Comparison of ENCODE assay signal across 11 cellular contexts in the genomic region with DNA sequence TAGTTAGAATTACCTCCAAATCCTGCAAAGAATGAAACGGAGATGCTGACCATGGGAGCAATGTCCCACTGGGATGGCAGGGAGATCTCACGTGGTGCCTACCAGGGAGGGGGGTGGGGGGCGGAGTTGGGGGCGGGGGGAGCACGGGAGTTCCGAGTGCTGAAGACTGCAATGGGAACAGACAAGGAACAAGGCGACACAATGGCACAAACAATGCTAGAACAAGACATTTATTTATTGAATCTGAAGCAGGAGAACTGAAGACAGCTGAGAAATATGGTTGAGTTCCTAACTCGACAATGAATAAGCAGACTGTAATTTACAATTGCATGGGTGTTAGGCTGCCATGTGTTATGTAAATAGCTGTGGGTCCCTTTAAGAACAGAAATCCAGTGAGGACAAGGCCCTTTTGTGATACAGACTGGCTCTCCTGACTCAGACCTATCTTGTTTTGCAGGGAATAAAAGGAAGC.
DNase-seq lines count a peak whose midpoint lies in the region; ATAC-seq, FAIRE-seq and TF ChIP-seq lines count a peak whose summit lies in the region.
"Had no signal": no experiment of that assay in that cellular context is flagged by ENCODE, and none has a peak within 500 bp of the region (broad histone marks: within the 10 kb centered on the region; RNA-seq: fewer than 3 reads in every experiment).

No MANE protein-coding gene starts in this region.

- TF ChIP-seq CTCF in K562 (IDR thresholded peaks at IDR 0.05 in 2 of 3, conservative IDR thresholded peaks at IDR 0.05 in 1 of 3; ENCODE audit: insufficient read depth in 2 of 3, low read depth in 1 of 3, low read length in 3 of 3) (no peak), GM13977 (IDR thresholded peaks at IDR 0.05; ENCODE audit: extremely low read depth, insufficient read depth, missing control alignments) (no peak)

- peak overlapping the region; percentile 64 for H2AFZ ChIP-seq in K562 (ENCODE audit: low read depth, low read length)

- H3K9ac ChIP-seq in HUES48 (ENCODE audit: low read depth, low read length) (no peak overlapping the region), K562 (ENCODE audit: insufficient read depth in 1 of 2, low read depth in 2 of 2, low read length in 2 of 2) (no peak overlapping the region), iPS-18a (ENCODE audit: low read length) (no peak overlapping the region)

- H3K9me1 ChIP-seq in K562 (ENCODE audit: control insufficient read depth, insufficient read depth, low read length) = no peaks in the 10 kb centered on the region

- peak overlapping the region; percentile 56 for H3K4me3 ChIP-seq in HUES48 (ENCODE audit: low read depth, low read length)
- no peak overlapping the region for H3K4me3 ChIP-seq in K562
- H3K4me3 ChIP-seq in iPS-18a (ENCODE audit: low read length) = peak overlapping the region; percentile 51
- H3K4me3 ChIP-seq: ovary had no signal

- CTCF ChIA-PET in K562 (lab: Yijun Ruan, JAX; ENCODE audit: low intra/inter-chr PET ratio) = interaction anchor here (2.4 kb wide), 1 partner anchor 1300 kb away, joined by 16 read pairs; no protein-coding TSS in a partner anchor

- DNase-seq in K562 (ENCODE audit: extremely low read depth in 1 of 4, low spot score in 3 of 4) = peak in 1 of 4 experiments; percentile 28
- no peak for DNase-seq in sciatic nerve (ENCODE audit: low spot score)
- no peak for DNase-seq in HCEC 1CT
- DNase-seq in GM13977 (ENCODE audit: low spot score) = no peak
- no peak for DNase-seq in activated CD4-positive, alpha-beta T cell treated with anti-CD3 and anti-CD28 coated beads, Interleukin-2, amount 50 U/mL, for 48 hours
- no peak for DNase-seq in HK-2 (ENCODE audit: unreplicated experiment)
- DNase-seq: ovary, PC-3 had no signal

- H3K27ac ChIP-seq in HUES48 (ENCODE audit: low read depth, low read length) (peak overlapping the region; percentile 79), K562 (ENCODE audit: extremely low read depth, low read depth, low read length) (no peak overlapping the region), iPS-18a (ENCODE audit: low read length) (peak overlapping the region; percentile 52)
- H3K27ac ChIP-seq: ovary had no signal

- H3K4me1 ChIP-seq in HUES48 (ENCODE audit: control insufficient read depth, insufficient read depth, low read length) (peaks cover 29% of the 10 kb centered on the region), K562 (replicated peaks in 1 of 2; ENCODE audit: control insufficient read depth in 2 of 2, insufficient read depth in 2 of 2, low read length in 2 of 2) (no peaks in the 10 kb centered on the region; a peak in 1 of 5 replicates), iPS-18a (ENCODE audit: control insufficient read depth, low read depth, low read length) (peaks cover 33% of the 10 kb centered on the region)

- H3K36me3 ChIP-seq in HUES48 (ENCODE audit: control insufficient read depth, insufficient read depth, low read length) (no peaks in the 10 kb centered on the region), K562 (ENCODE audit: control insufficient read depth, insufficient read depth, low read length) (no peaks in the 10 kb centered on the region), iPS-18a (ENCODE audit: control insufficient read depth, low read depth, low read length) (no peaks in the 10 kb centered on the region)
- H3K36me3 ChIP-seq: ovary had no signal

- H4K20me1 ChIP-seq in K562 (replicated peaks; ENCODE audit: control insufficient read depth, insufficient read depth, low read length) = no peaks in the 10 kb centered on the region

- no peak for ATAC-seq in K562
- peak; percentile 68 for ATAC-seq in sciatic nerve
- ATAC-seq: activated CD4-positive, CD25-positive, alpha-beta regulatory T cell treated with anti-CD3 and anti-CD28 coated beads, Interleukin-2, amount 50 U/mL, for 24 hours; PC-3 had no signal

- intact Hi-C loops in K562 (cut with micrococcal nuclease) = loop anchor here (5.0 to 10.0 kb wide), 2 partner anchors 528 to 1265 kb away; no protein-coding TSS in a partner anchor
- intact Hi-C loops in sciatic nerve (cut with DNase I) = loop anchor here (10.0 kb wide), 1 partner anchor 525 kb away; no protein-coding TSS in a partner anchor

- H3K9me3 ChIP-seq in HUES48 (ENCODE audit: control insufficient read depth, insufficient read depth, low read length) (no peaks in the 10 kb centered on the region), K562 (replicated peaks; ENCODE audit: control insufficient read depth, insufficient read depth, low read depth, low read length) (no peaks in the 10 kb centered on the region), iPS-18a (ENCODE audit: control insufficient read depth, low read depth, low read length) (no peaks in the 10 kb centered on the region)
- H3K9me3 ChIP-seq: ovary had no signal

- TF ChIP-seq POLR2A in K562 (conservative IDR thresholded peaks at IDR 0.05) = no peak

- peak; percentile 57 for FAIRE-seq in K562 (lab: Jason Lieb, UNC)

- in situ Hi-C loops in K562 (cut with MboI) (loop anchor here (10.0 kb wide), 1 partner anchor 925 kb away; no protein-coding TSS in a partner anchor), GM13977 (cut with MboI; ENCODE audit: low pct_unique_long_range_greater_than_20kb, low sequenced_read_pairs, unreplicated experiment) (loop anchor here (25.0 kb wide), 1 partner anchor 733 kb away; no protein-coding TSS in a partner anchor)

- POLR2A ChIA-PET in K562 (lab: Yijun Ruan, JAX) = no interaction called here

- H3K27me3 ChIP-seq in HUES48 (ENCODE audit: control insufficient read depth, insufficient read depth, low read length) = no peaks in the 10 kb centered on the region
- no peaks in the 10 kb centered on the region for H3K27me3 ChIP-seq in K562 (ENCODE audit: control insufficient read depth in 2 of 2, insufficient read depth in 2 of 2, low read length in 2 of 2)
- H3K27me3 ChIP-seq in iPS-18a (ENCODE audit: control insufficient read depth, insufficient read depth, low read length) = no peaks in the 10 kb centered on the region
- H3K27me3 ChIP-seq: ovary had no signal

- TF ChIP-seq RAD21 in K562 (CRISPR knock-in tag; conservative IDR thresholded peaks at IDR 0.05 in 1 of 2, IDR thresholded peaks at IDR 0.05 in 1 of 2) = no peak

- H3K4me2 ChIP-seq in K562 (ENCODE audit: insufficient read depth, low read length) = no peak overlapping the region

- WGBS in K562 (ENCODE audit: insufficient coverage, low coverage, missing lambda C conversion rate) = 15% methylated on average over 6 of the region's 8 CpGs

- no peak for TF ChIP-seq EP300 in K562 (IDR thresholded peaks at IDR 0.05; ENCODE audit: low read length)

- H3K79me2 ChIP-seq in K562 (ENCODE audit: control insufficient read depth, insufficient read depth, low read length) = no peaks in the 10 kb centered on the region

- no TSS peak for BruUV-seq in K562 (replicated peaks; lab: Mats Ljungman, UMichigan)

TF ChIP-seq in K562, 482 proteins besides CTCF, POLR2A, EP300 and RAD21:
- no peak for TF ChIP-seq CBFB (CRISPR knock-in tag; IDR thresholded peaks at IDR 0.05)
- TF ChIP-seq, protein P1, sequence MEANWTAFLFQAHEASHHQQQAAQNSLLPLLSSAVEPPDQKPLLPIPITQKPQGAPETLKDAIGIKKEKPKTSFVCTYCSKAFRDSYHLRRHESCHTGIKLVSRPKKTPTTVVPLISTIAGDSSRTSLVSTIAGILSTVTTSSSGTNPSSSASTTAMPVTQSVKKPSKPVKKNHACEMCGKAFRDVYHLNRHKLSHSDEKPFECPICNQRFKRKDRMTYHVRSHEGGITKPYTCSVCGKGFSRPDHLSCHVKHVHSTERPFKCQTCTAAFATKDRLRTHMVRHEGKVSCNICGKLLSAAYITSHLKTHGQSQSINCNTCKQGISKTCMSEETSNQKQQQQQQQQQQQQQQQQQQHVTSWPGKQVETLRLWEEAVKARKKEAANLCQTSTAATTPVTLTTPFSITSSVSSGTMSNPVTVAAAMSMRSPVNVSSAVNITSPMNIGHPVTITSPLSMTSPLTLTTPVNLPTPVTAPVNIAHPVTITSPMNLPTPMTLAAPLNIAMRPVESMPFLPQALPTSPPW (CRISPR knock-in tag; IDR thresholded peaks at IDR 0.05) = peak; percentile 34; the same call in 1 of the 2 replicates
TF ChIP-seq in K562: peak in this region for 1.
